ENCODE assay signal across 8 cellular contexts in genomic region chr5:135565691-135566421, GRCh38. TPM values are rescaled to one million over a fixed set of nuclear protein-coding genes. Genes with fewer than 3 reads are reported as not detected.
DNase-seq lines count a peak whose midpoint lies in the region; ATAC-seq and TF ChIP-seq lines count a peak whose summit lies in the region.

No MANE protein-coding gene starts in this region.

- H3K27me3 Mint-ChIP-seq in CD4-positive, CD25-positive, alpha-beta regulatory T cell: peaks cover 5% of the 10 kb centered on the region
- peaks cover 6% of the 10 kb centered on the region for H3K27me3 Mint-ChIP-seq in activated CD4-positive, alpha-beta memory T cell treated with anti-CD3 and anti-CD28 coated beads for 36 hours
- no peaks in the 10 kb centered on the region for H3K27me3 Mint-ChIP-seq in mesothelial cell of epicardium (ENCODE audit: low read depth)

- peaks cover 0 to 3% (median 0%) of the 10 kb centered on the region in 7 donors for H3K9me3 Mint-ChIP-seq in CD4-positive, CD25-positive, alpha-beta regulatory T cell
- no peaks in the 10 kb centered on the region for H3K9me3 Mint-ChIP-seq in activated CD4-positive, alpha-beta memory T cell treated with anti-CD3 and anti-CD28 coated beads for 36 hours
- no peaks in the 10 kb centered on the region for H3K9me3 Mint-ChIP-seq in mesothelial cell of epicardium

- no peak overlapping the region for H3K4me3 Mint-ChIP-seq in CD4-positive, CD25-positive, alpha-beta regulatory T cell
- no peak overlapping the region for H3K4me3 Mint-ChIP-seq in activated CD4-positive, alpha-beta memory T cell treated with anti-CD3 and anti-CD28 coated beads for 36 hours
- H3K4me3 Mint-ChIP-seq in mesothelial cell of epicardium: no peak overlapping the region

- intact Hi-C loops in activated CD4-positive, alpha-beta memory T cell treated with anti-CD3 and anti-CD28 coated beads for 36 hours (cut with micrococcal nuclease): no loop called here

- H3K4me1 ChIP-seq in CD4-positive, CD25-positive, alpha-beta regulatory T cell (ENCODE audit: control insufficient read depth, insufficient read depth, low read length, poor library complexity, severe bottlenecking): peaks cover 3% of the 10 kb centered on the region
- H3K4me1 ChIP-seq in effector memory CD4-positive, alpha-beta T cell (ENCODE audit: control insufficient read depth, insufficient read depth, low read length, poor library complexity, severe bottlenecking): no peaks in the 10 kb centered on the region

- peaks cover 0 to 4% (median under 1%) of the 10 kb centered on the region in 4 donors for H3K4me1 Mint-ChIP-seq in CD4-positive, CD25-positive, alpha-beta regulatory T cell
- peaks cover 2% of the 10 kb centered on the region for H3K4me1 Mint-ChIP-seq in activated CD4-positive, alpha-beta memory T cell treated with anti-CD3 and anti-CD28 coated beads for 36 hours (ENCODE audit: low read depth)
- peaks cover 39% of the 10 kb centered on the region for H3K4me1 Mint-ChIP-seq in mesothelial cell of epicardium

- peak in 1 of 2 donors; percentile 43 for ATAC-seq in CD4-positive, CD25-positive, alpha-beta regulatory T cell (ENCODE audit: low read depth in 2 of 2)

- H3K4me3 ChIP-seq in CD4-positive, CD25-positive, alpha-beta regulatory T cell (ENCODE audit: low read depth, low read length): no peak overlapping the region
- H3K4me3 ChIP-seq in H7 (ENCODE audit: insufficient read depth, low read depth, low read length): no peak overlapping the region
- no peak overlapping the region for H3K4me3 ChIP-seq in effector memory CD4-positive, alpha-beta T cell (ENCODE audit: insufficient read depth, low read depth, low read length, poor library complexity, severe bottlenecking)

- TF ChIP-seq CTCF in mesothelial cell of epicardium (IDR thresholded peaks at IDR 0.05; ENCODE audit: unreplicated experiment): peak; percentile 86

- no peak overlapping the region for H3K27ac Mint-ChIP-seq in CD4-positive, CD25-positive, alpha-beta regulatory T cell
- H3K27ac Mint-ChIP-seq in activated CD4-positive, alpha-beta memory T cell treated with anti-CD3 and anti-CD28 coated beads for 36 hours: no peak overlapping the region
- no peak overlapping the region for H3K27ac Mint-ChIP-seq in mesothelial cell of epicardium

- CTCF ChIA-PET in activated CD4-positive, alpha-beta memory T cell treated with anti-CD3 and anti-CD28 coated beads for 36 hours (lab: Charles Lee): interaction anchor here (0.6 to 8.1 kb wide), 34 partner anchors 8 to 588 kb away, joined by 3 to 227 read pairs (median 4); partner anchors contain the start of gene CXCL14

- H3K27me3 ChIP-seq in CD4-positive, CD25-positive, alpha-beta regulatory T cell (ENCODE audit: control insufficient read depth, insufficient read depth, low read length): peaks cover 2% of the 10 kb centered on the region
- peaks cover 4% of the 10 kb centered on the region; the same call in 1 of the 2 replicates for H3K27me3 ChIP-seq in H7 (ENCODE audit: control insufficient read depth, insufficient read depth, low read length)
- no peaks in the 10 kb centered on the region for H3K27me3 ChIP-seq in effector memory CD4-positive, alpha-beta T cell (replicated peaks; ENCODE audit: control insufficient read depth, insufficient read depth, low read length, poor library complexity, severe bottlenecking)

- H3K36me3 ChIP-seq in CD4-positive, CD25-positive, alpha-beta regulatory T cell (ENCODE audit: control insufficient read depth, insufficient read depth, low read length): no peaks in the 10 kb centered on the region
- H3K36me3 ChIP-seq in H7 (replicated peaks; ENCODE audit: control insufficient read depth, insufficient read depth, low read length): no peaks in the 10 kb centered on the region
- no peaks in the 10 kb centered on the region for H3K36me3 ChIP-seq in effector memory CD4-positive, alpha-beta T cell (ENCODE audit: control insufficient read depth, insufficient read depth, low read length)

- POLR2A ChIA-PET in activated CD4-positive, alpha-beta memory T cell treated with anti-CD3 and anti-CD28 coated beads for 36 hours (lab: Charles Lee): interaction anchor here (1.1 kb wide), 1 partner anchor 108 kb away, joined by 3 read pairs; no protein-coding TSS in a partner anchor

- no peak overlapping the region for H3K27ac ChIP-seq in CD4-positive, CD25-positive, alpha-beta regulatory T cell (ENCODE audit: insufficient read depth, low read length, poor library complexity, severe bottlenecking)
- no peak overlapping the region for H3K27ac ChIP-seq in effector memory CD4-positive, alpha-beta T cell (ENCODE audit: insufficient read depth, low read length, poor library complexity, severe bottlenecking)

- H3K9me3 ChIP-seq in CD4-positive, CD25-positive, alpha-beta regulatory T cell (ENCODE audit: control insufficient read depth in 2 of 2, low read length in 2 of 2): no peaks in the 10 kb centered on the region
- H3K9me3 ChIP-seq in effector memory CD4-positive, alpha-beta T cell (ENCODE audit: control insufficient read depth, low read length): no peaks in the 10 kb centered on the region

- peak; percentile 9 to 54 (median 14) for DNase-seq in CD4-positive, CD25-positive, alpha-beta regulatory T cell
- DNase-seq in H7: peak; percentile 81
- DNase-seq in NCI-H748 (lab: John Stamatoyannopoulos, UW; ENCODE audit: unreplicated experiment): peak; percentile 67
- DNase-seq in activated CD4-positive, alpha-beta memory T cell treated with anti-CD3 and anti-CD28 coated beads for 36 hours: peak; percentile 77
- DNase-seq in effector memory CD4-positive, alpha-beta T cell: peak in 2 of 3 donors; percentile 21 to 36
- DNase-seq in mesothelial cell of epicardium (ENCODE audit: low spot score in 2 of 2, unreplicated experiment in 2 of 2): peak in 1 of 2 experiments; percentile 77
- peak; percentile 89 for DNase-seq in stimulated activated CD8-positive, alpha-beta memory T cell treated with anti-CD3 and anti-CD28 coated beads, Interleukin-4, amount 100 ng/mL, for 48 hours
- DNase-seq in NCI-H187 treated with DMSO at 0.1 percent for 48 hours (lab: John Stamatoyannopoulos, UW): no peak

- no peaks in the 10 kb centered on the region for H3K36me3 Mint-ChIP-seq in CD4-positive, CD25-positive, alpha-beta regulatory T cell
- H3K36me3 Mint-ChIP-seq in activated CD4-positive, alpha-beta memory T cell treated with anti-CD3 and anti-CD28 coated beads for 36 hours: no peaks in the 10 kb centered on the region
- H3K36me3 Mint-ChIP-seq in mesothelial cell of epicardium: no peaks in the 10 kb centered on the region

RNA-seq across cellular contexts. Expression of gene CXCL14, which starts 12.9 kb away (rescaled TPM):
- total RNA-seq in CD4-positive, CD25-positive, alpha-beta regulatory T cell: not detected
- polyA plus RNA-seq in CD4-positive, CD25-positive, alpha-beta regulatory T cell: not detected
- 2.7 and 4.2 TPM in 2 replicates for total RNA-seq in H7 (2014; rRNA removed; shearing (Covaris generic))
- not detected for total RNA-seq in activated CD4-positive, alpha-beta memory T cell treated with anti-CD3 and anti-CD28 coated beads for 36 hours
- 51.6 to 61.3 TPM (median 56.5 TPM) in 3 replicates for total RNA-seq in mesothelial cell of epicardium

RNA-seq across cellular contexts. Expression of gene NEUROG1, which starts 30.1 kb away (rescaled TPM):
- total RNA-seq in CD4-positive, CD25-positive, alpha-beta regulatory T cell: not detected
- not detected for polyA plus RNA-seq in CD4-positive, CD25-positive, alpha-beta regulatory T cell
- total RNA-seq in H7 (2014; rRNA removed; shearing (Covaris generic)): not detected in 2 replicates
- total RNA-seq in activated CD4-positive, alpha-beta memory T cell treated with anti-CD3 and anti-CD28 coated beads for 36 hours: not detected
- total RNA-seq in mesothelial cell of epicardium: not detected in 3 replicates

Comparison
In these comparisons a context has a peak if more than half of its experiments do, and no peak if none do; other contexts are left out.
1. RNA of gene CXCL14, which starts 12.9 kb away (total RNA-seq): 51.6 to 61.3 TPM in mesothelial cell of epicardium; 2.7 to 4.2 TPM in H7, not detected in CD4-positive, CD25-positive, alpha-beta regulatory T cell (single experiment) and not detected in activated CD4-positive, alpha-beta memory T cell treated with anti-CD3 and anti-CD28 coated beads for 36 hours; every median in the first group is over 10 times any median in the second.